24 cellular contexts compared by ENCODE assay signal in genomic region chr14:60326274-60326673, GRCh38.
"Had no signal": no experiment of that assay in that cellular context is flagged by ENCODE, and none has a peak within 500 bp of the region (broad histone marks: within the 10 kb centered on the region; RNA-seq: fewer than 3 reads in every experiment).

No MANE protein-coding gene starts in this region.

- DNase-seq: cerebellar nuclear complex; cortex of kidney; effector memory CD8-positive, alpha-beta T cell; foreskin fibroblast; heart left ventricle; left cardiac atrium; left lung; mesendoderm; natural killer cell; pancreas; sigmoid colon; stimulated activated CD4-positive, alpha-beta T cell treated with anti-CD3 and anti-CD28 coated beads, Interleukin-2, amount 100 ng/mL, for 24 hours; stimulated activated CD4-positive, alpha-beta T cell treated with anti-CD3 and anti-CD28 coated beads, Interleukin-4, amount 100 ng/mL, for 4 hours; upper lobe of left lung had no signal

- H3K4me3 ChIP-seq: gastroesophageal sphincter, heart left ventricle, hepatocyte, left lung, prostate gland, right atrium auricular region, sigmoid colon, thoracic aorta, tibial nerve, upper lobe of left lung had no signal

- H2AFZ ChIP-seq: hepatocyte had no signal

- H3K79me2 ChIP-seq: hepatocyte had no signal

- H3K27me3 ChIP-seq: pancreas, right atrium auricular region had no signal

- ATAC-seq: effector memory CD8-positive, alpha-beta T cell; esophagus mucosa; gastroesophageal sphincter; heart left ventricle; left cardiac atrium; left lung; natural killer cell; pancreas; stimulated activated memory B cell treated with anti-CD40 and anti-IgM and Interleukin-4, amounts not matched to agents 10 μg/mL and 1 μg/mL and 100 μg/mL, for 72 hours had no signal

- H3K27ac ChIP-seq: epithelial cell of prostate, gastroesophageal sphincter, heart left ventricle, hepatocyte, left lung, neutrophil, pancreas, prostate gland, right atrium auricular region, sigmoid colon, thoracic aorta, tibial nerve, upper lobe of left lung had no signal

- H3K4me2 ChIP-seq: hepatocyte had no signal

- H3K9me3 ChIP-seq: gastroesophageal sphincter, heart left ventricle, left lung, neutrophil, pancreas, prostate gland, right atrium auricular region, sigmoid colon, thoracic aorta, tibial nerve, upper lobe of left lung had no signal

- H3K4me1 ChIP-seq: prostate gland had no signal

- H3K36me3 ChIP-seq: gastroesophageal sphincter, heart left ventricle, left lung, neutrophil, pancreas, prostate gland, right atrium auricular region, sigmoid colon, thoracic aorta, tibial nerve, upper lobe of left lung had no signal
